8 cellular contexts compared by ENCODE assay signal in genomic region chr4:121711263-121712000, GRCh38. TPM values are rescaled to one million over a fixed set of nuclear protein-coding genes. Genes with fewer than 3 reads are reported as not detected.
DNase-seq lines count a peak whose midpoint lies in the region; ATAC-seq and TF ChIP-seq lines count a peak whose summit lies in the region.

No MANE protein-coding gene starts in this region.

- ATAC-seq in GM21786 (IDR thresholded peaks at IDR 0.05; ENCODE audit: unreplicated experiment) (peak; percentile 95), thoracic aorta (ENCODE audit: insufficient number of reproducible peaks, low FRiP score, low read depth) (peak; percentile 93)
- ATAC-seq in naive thymus-derived CD4-positive, alpha-beta T cell = peak; percentile 75

- H3K9me3 Mint-ChIP-seq in activated CD4-positive, alpha-beta T cell treated with anti-CD3 and anti-CD28 coated beads, Interleukin-2, amount 10 ng/mL, durations not matched to agents 24 days and 14 days = peaks cover 6% of the 10 kb centered on the region
- no peaks in the 10 kb centered on the region for H3K9me3 Mint-ChIP-seq in naive thymus-derived CD4-positive, alpha-beta T cell

- H3K4me3 ChIP-seq in HUES6 (ENCODE audit: low read depth, low read length) (peak overlapping the region; percentile 37), fibroblast of the aortic adventitia (ENCODE audit: low read depth, low read length) (peak overlapping the region; percentile 36), thoracic aorta (peak overlapping the region; percentile 68)
- H3K4me3 ChIP-seq in naive thymus-derived CD4-positive, alpha-beta T cell (ENCODE audit: low read length) = no peak overlapping the region

- H3K27me3 Mint-ChIP-seq in activated CD4-positive, alpha-beta T cell treated with anti-CD3 and anti-CD28 coated beads, Interleukin-2, amount 10 ng/mL, durations not matched to agents 24 days and 14 days = peaks cover 41% of the 10 kb centered on the region
- H3K27me3 Mint-ChIP-seq in naive thymus-derived CD4-positive, alpha-beta T cell = peaks cover 38 to 75% (median 51%) of the 10 kb centered on the region in 5 donors

- DNase-seq in GM10266 (ENCODE audit: extremely low spot score) = peak; percentile 38
- DNase-seq in activated CD4-positive, alpha-beta T cell treated with anti-CD3 and anti-CD28 coated beads, Interleukin-2, amount 10 ng/mL, durations not matched to agents 24 days and 14 days = peak; percentile 69
- DNase-seq in fibroblast of the aortic adventitia (ENCODE audit: low read depth) = peak; percentile 95
- DNase-seq in naive thymus-derived CD4-positive, alpha-beta T cell = peak in 2 of 9 donors; percentile 12 to 60
- peak; percentile 79 for DNase-seq in thoracic aorta (ENCODE audit: low spot score)
- no peak for DNase-seq in NCI-H2196 treated with DMSO at 0.1 percent for 48 hours (lab: John Stamatoyannopoulos, UW; ENCODE audit: unreplicated experiment)

- POLR2A ChIA-PET in naive thymus-derived CD4-positive, alpha-beta T cell (lab: Charles Lee) = no interaction called here

- H3K4me3 Mint-ChIP-seq in activated CD4-positive, alpha-beta T cell treated with anti-CD3 and anti-CD28 coated beads, Interleukin-2, amount 10 ng/mL, durations not matched to agents 24 days and 14 days = peak overlapping the region; percentile 54
- peak overlapping the region in 5 of 10 donors; percentile 2 to 41 (median 30) for H3K4me3 Mint-ChIP-seq in naive thymus-derived CD4-positive, alpha-beta T cell

- intact Hi-C loops in activated CD4-positive, alpha-beta T cell treated with anti-CD3 and anti-CD28 coated beads, Interleukin-2, amount 10 ng/mL, durations not matched to agents 24 days and 14 days (cut with micrococcal nuclease) = no loop called here
- intact Hi-C loops in naive thymus-derived CD4-positive, alpha-beta T cell (cut with micrococcal nuclease) = no loop called here

- peak overlapping the region; percentile 70 for H3K27ac Mint-ChIP-seq in activated CD4-positive, alpha-beta T cell treated with anti-CD3 and anti-CD28 coated beads, Interleukin-2, amount 10 ng/mL, durations not matched to agents 24 days and 14 days
- no peak overlapping the region for H3K27ac Mint-ChIP-seq in naive thymus-derived CD4-positive, alpha-beta T cell

- H3K27me3 ChIP-seq in HUES6 (ENCODE audit: control insufficient read depth, insufficient read depth, low read length) (no peaks in the 10 kb centered on the region), thoracic aorta (replicated peaks; ENCODE audit: insufficient read depth) (no peaks in the 10 kb centered on the region)
- H3K27me3 ChIP-seq in naive thymus-derived CD4-positive, alpha-beta T cell (ENCODE audit: control insufficient read depth in 2 of 2, insufficient read depth in 2 of 2, low read length in 2 of 2) = no peaks in the 10 kb centered on the region

- TF ChIP-seq CTCF in GM10266 (IDR thresholded peaks at IDR 0.05; ENCODE audit: control insufficient read depth, insufficient read depth, low read depth, missing control alignments) (no peak), fibroblast of the aortic adventitia (IDR thresholded peaks at IDR 0.05; ENCODE audit: insufficient read depth, low read length) (no peak), thoracic aorta (IDR thresholded peaks at IDR 0.05) (no peak)

- CTCF ChIA-PET in naive thymus-derived CD4-positive, alpha-beta T cell (lab: Charles Lee) = no interaction called here

- no peaks in the 10 kb centered on the region for H3K36me3 ChIP-seq in HUES6 (ENCODE audit: control insufficient read depth, insufficient read depth, low read length)
- no peaks in the 10 kb centered on the region for H3K36me3 ChIP-seq in naive thymus-derived CD4-positive, alpha-beta T cell (ENCODE audit: control insufficient read depth in 2 of 3, insufficient read depth in 3 of 3, low read length in 3 of 3)
- no peaks in the 10 kb centered on the region for H3K36me3 ChIP-seq in thoracic aorta

- peak overlapping the region; percentile 57 for H3K9ac ChIP-seq in HUES6 (ENCODE audit: low read length)

- peak overlapping the region; percentile 73 for H3K27ac ChIP-seq in HUES6 (ENCODE audit: low read depth, low read length)
- H3K27ac ChIP-seq in naive thymus-derived CD4-positive, alpha-beta T cell (ENCODE audit: low read depth, low read length) = no peak overlapping the region
- H3K27ac ChIP-seq in thoracic aorta = peak overlapping the region; percentile 77 to 78

- H3K9me3 ChIP-seq in HUES6 (ENCODE audit: control insufficient read depth, insufficient read depth, low read depth, low read length) = 0 out of 2 replicates have a peak, but pooled peaks cover 3% of the 10 kb centered on the region
- H3K9me3 ChIP-seq in naive thymus-derived CD4-positive, alpha-beta T cell (ENCODE audit: control insufficient read depth in 2 of 3, low read length in 3 of 3) = no peaks in the 10 kb centered on the region
- no peaks in the 10 kb centered on the region for H3K9me3 ChIP-seq in thoracic aorta

- peaks cover 36% of the 10 kb centered on the region for H3K4me1 Mint-ChIP-seq in activated CD4-positive, alpha-beta T cell treated with anti-CD3 and anti-CD28 coated beads, Interleukin-2, amount 10 ng/mL, durations not matched to agents 24 days and 14 days
- H3K4me1 Mint-ChIP-seq in naive thymus-derived CD4-positive, alpha-beta T cell = peaks cover 0 to 28% (median 4%) of the 10 kb centered on the region in 7 donors

- H3K4me1 ChIP-seq in HUES6 (ENCODE audit: control insufficient read depth, insufficient read depth, low read length) (peaks cover 19% of the 10 kb centered on the region), thoracic aorta (ENCODE audit: control insufficient read depth in 1 of 2, low read depth in 2 of 2) (peaks cover 7% of the 10 kb centered on the region in 2 donors)
- peaks cover 0 to 7% of the 10 kb centered on the region in 2 donors for H3K4me1 ChIP-seq in naive thymus-derived CD4-positive, alpha-beta T cell (ENCODE audit: control insufficient read depth in 2 of 2, insufficient read depth in 2 of 2, low read length in 2 of 2)

- no peaks in the 10 kb centered on the region for H3K36me3 Mint-ChIP-seq in activated CD4-positive, alpha-beta T cell treated with anti-CD3 and anti-CD28 coated beads, Interleukin-2, amount 10 ng/mL, durations not matched to agents 24 days and 14 days (ENCODE audit: low read depth)
- H3K36me3 Mint-ChIP-seq in naive thymus-derived CD4-positive, alpha-beta T cell = peaks cover 0 to 6% (median 0%) of the 10 kb centered on the region in 5 donors

RNA-seq across cellular contexts. Expression of gene ANXA5, which starts 14.7 kb away (rescaled TPM):
- 107 TPM in 2 replicates for total RNA-seq in activated CD4-positive, alpha-beta T cell treated with anti-CD3 and anti-CD28 coated beads, Interleukin-2, amount 10 ng/mL, durations not matched to agents 24 days and 14 days
- total RNA-seq in fibroblast of the aortic adventitia (ENCODE audit: low replicate concordance) (496 and 1,355 TPM in 2 replicates), thoracic aorta (100 to 1,000 TPM; 401 to 458 TPM)
- 100 to 1,000 TPM in 2 of 5 experiments, 10 to 100 TPM in 3; 25.5 to 180 (median 49.5) TPM for total RNA-seq in naive thymus-derived CD4-positive, alpha-beta T cell
- polyA plus RNA-seq in naive thymus-derived CD4-positive, alpha-beta T cell = 10 to 100 TPM; 46.0 to 91.0 TPM

RNA-seq across cellular contexts. Expression of gene SMIM43, which starts 53.5 kb away (rescaled TPM):
- not detected in 2 replicates for total RNA-seq in activated CD4-positive, alpha-beta T cell treated with anti-CD3 and anti-CD28 coated beads, Interleukin-2, amount 10 ng/mL, durations not matched to agents 24 days and 14 days
- total RNA-seq in fibroblast of the aortic adventitia (ENCODE audit: low replicate concordance) (0.45 and 1.1 TPM in 2 replicates), thoracic aorta (not detected)
- not detected for total RNA-seq in naive thymus-derived CD4-positive, alpha-beta T cell
- polyA plus RNA-seq in naive thymus-derived CD4-positive, alpha-beta T cell = not detected
